ENCODE assay signal across 2 cellular contexts in the genomic region with DNA sequence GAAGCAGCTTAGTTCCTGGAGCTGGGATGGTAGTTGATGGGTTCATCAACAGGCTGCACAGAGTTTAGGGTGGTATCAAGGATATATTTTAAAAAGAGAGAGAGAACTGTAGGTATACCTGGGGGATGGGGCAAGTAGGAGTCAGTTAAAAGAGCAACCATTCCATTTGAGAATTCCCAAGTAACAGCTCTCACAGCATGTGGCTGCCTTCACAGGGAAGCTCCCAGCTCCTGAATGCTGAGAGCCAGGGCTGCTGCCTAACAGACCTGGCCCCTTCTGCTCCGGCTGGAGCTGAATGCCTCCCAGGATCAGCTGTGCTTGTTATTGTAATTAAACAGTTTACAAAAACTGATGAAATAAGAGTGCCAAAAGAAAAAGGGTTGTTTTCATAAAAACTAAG.
TF ChIP-seq lines count a peak whose summit lies in the region.

No MANE protein-coding gene starts in this region.

TF ChIP-seq in H1, 55 proteins besides CTCF, POLR2A, EP300 and RAD21:
- TF ChIP-seq GABPA (IDR thresholded peaks at IDR 0.05; ENCODE audit: borderline replicate concordance, insufficient read depth, low read length) = peak; percentile 13; the same call in 1 of the 2 replicates
- TF ChIP-seq, protein P1, sequence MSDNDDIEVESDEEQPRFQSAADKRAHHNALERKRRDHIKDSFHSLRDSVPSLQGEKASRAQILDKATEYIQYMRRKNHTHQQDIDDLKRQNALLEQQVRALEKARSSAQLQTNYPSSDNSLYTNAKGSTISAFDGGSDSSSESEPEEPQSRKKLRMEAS (IDR thresholded peaks at IDR 0.05) = peak; percentile 33; the same call in 1 of the 2 replicates
- peak; percentile 77 for TF ChIP-seq TEAD4 (IDR thresholded peaks at IDR 0.05; ENCODE audit: low read depth, low read length)
- TF ChIP-seq YY1 (IDR thresholded peaks at IDR 0.05; ENCODE audit: low read depth, low read length) = no peak
- peak; percentile 86 for TF ChIP-seq NANOG (IDR thresholded peaks at IDR 0.05; ENCODE audit: insufficient read depth, low read depth, low read length, poor library complexity, severe bottlenecking)
- TF ChIP-seq SIN3A (conservative IDR thresholded peaks at IDR 0.05 in 1 of 2, IDR thresholded peaks at IDR 0.05 in 1 of 2; ENCODE audit: low read depth in 1 of 2, low read length in 2 of 2) = 0 out of 4 replicates have a peak, but pooled peaks of 1 of the 2 experiments have one; percentile 16
- no peak for TF ChIP-seq CTBP2 (IDR thresholded peaks at IDR 0.05; ENCODE audit: borderline replicate concordance, insufficient read depth, insufficient read length, low read length)
- TF ChIP-seq TCF12 (IDR thresholded peaks at IDR 0.05; ENCODE audit: low read depth, low read length) = 0 out of 2 replicates have a peak, but pooled peaks have one; percentile 23
- TF ChIP-seq POLR2AphosphoS5 (IDR thresholded peaks at IDR 0.05; ENCODE audit: low read depth, low read length) = no peak
- peak; percentile 64 for TF ChIP-seq SP1 (IDR thresholded peaks at IDR 0.05; ENCODE audit: low read depth, low read length)
- peak; percentile 41; the same call in 1 of the 2 replicates for TF ChIP-seq CHD2 (IDR thresholded peaks at IDR 0.05; ENCODE audit: low read length)
- TF ChIP-seq, protein P2, sequence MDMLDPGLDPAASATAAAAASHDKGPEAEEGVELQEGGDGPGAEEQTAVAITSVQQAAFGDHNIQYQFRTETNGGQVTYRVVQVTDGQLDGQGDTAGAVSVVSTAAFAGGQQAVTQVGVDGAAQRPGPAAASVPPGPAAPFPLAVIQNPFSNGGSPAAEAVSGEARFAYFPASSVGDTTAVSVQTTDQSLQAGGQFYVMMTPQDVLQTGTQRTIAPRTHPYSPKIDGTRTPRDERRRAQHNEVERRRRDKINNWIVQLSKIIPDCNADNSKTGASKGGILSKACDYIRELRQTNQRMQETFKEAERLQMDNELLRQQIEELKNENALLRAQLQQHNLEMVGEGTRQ (IDR thresholded peaks at IDR 0.05; ENCODE audit: low read length) = no peak
- peak; percentile 49 for TF ChIP-seq ASH2L (IDR thresholded peaks at IDR 0.05; ENCODE audit: low read length)
- TF ChIP-seq KDM4A (IDR thresholded peaks at IDR 0.05; ENCODE audit: low read depth, low read length, severe bottlenecking) = no peak

TF ChIP-seq in neural cell, 6 proteins besides CTCF, POLR2A, EP300 and RAD21:
- TF ChIP-seq POLR2AphosphoS5 (IDR thresholded peaks at IDR 0.05) (no peak), SMC3 (conservative IDR thresholded peaks at IDR 0.05; ENCODE audit: poor library complexity) (no peak), EZH2 (IDR thresholded peaks at IDR 0.05; ENCODE audit: borderline replicate concordance, insufficient read depth, low read length, poor library complexity, severe bottlenecking) (no peak)
- TF ChIP-seq, protein P3, sequence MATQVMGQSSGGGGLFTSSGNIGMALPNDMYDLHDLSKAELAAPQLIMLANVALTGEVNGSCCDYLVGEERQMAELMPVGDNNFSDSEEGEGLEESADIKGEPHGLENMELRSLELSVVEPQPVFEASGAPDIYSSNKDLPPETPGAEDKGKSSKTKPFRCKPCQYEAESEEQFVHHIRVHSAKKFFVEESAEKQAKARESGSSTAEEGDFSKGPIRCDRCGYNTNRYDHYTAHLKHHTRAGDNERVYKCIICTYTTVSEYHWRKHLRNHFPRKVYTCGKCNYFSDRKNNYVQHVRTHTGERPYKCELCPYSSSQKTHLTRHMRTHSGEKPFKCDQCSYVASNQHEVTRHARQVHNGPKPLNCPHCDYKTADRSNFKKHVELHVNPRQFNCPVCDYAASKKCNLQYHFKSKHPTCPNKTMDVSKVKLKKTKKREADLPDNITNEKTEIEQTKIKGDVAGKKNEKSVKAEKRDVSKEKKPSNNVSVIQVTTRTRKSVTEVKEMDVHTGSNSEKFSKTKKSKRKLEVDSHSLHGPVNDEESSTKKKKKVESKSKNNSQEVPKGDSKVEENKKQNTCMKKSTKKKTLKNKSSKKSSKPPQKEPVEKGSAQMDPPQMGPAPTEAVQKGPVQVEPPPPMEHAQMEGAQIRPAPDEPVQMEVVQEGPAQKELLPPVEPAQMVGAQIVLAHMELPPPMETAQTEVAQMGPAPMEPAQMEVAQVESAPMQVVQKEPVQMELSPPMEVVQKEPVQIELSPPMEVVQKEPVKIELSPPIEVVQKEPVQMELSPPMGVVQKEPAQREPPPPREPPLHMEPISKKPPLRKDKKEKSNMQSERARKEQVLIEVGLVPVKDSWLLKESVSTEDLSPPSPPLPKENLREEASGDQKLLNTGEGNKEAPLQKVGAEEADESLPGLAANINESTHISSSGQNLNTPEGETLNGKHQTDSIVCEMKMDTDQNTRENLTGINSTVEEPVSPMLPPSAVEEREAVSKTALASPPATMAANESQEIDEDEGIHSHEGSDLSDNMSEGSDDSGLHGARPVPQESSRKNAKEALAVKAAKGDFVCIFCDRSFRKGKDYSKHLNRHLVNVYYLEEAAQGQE (IDR thresholded peaks at IDR 0.05; ENCODE audit: borderline replicate concordance) = peak; percentile 62
